Comparison of ENCODE assay signal across 9 cellular contexts in the genomic region with DNA sequence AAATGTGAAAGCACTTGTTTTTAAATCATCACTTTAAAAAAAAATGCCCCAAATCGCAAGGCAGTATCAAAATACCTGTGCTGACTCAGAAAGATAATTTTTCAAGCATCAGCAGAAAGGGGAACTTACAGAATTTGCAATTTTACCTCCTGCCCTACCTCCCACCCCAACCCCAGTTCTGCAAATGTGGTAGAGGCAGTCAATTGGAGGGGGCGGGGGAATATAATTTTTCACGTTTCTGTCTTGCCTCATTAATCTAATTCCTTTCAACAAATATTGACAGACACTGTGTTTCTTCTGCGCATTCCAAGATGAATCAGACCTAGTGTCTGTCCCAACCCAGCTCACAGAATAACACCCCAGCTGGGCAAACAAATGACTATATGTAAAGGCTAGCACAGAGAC.
DNase-seq lines count a peak whose midpoint lies in the region; ATAC-seq and TF ChIP-seq lines count a peak whose summit lies in the region.
"Had no signal": no experiment of that assay in that cellular context is flagged by ENCODE, and none has a peak within 500 bp of the region (broad histone marks: within the 10 kb centered on the region; RNA-seq: fewer than 3 reads in every experiment).

No MANE protein-coding gene starts in this region.

- TF ChIP-seq CTCF in GM10266 (IDR thresholded peaks at IDR 0.05; ENCODE audit: control insufficient read depth, insufficient read depth, low read depth, missing control alignments): no peak
- no peak for TF ChIP-seq CTCF in chondrocyte (IDR thresholded peaks at IDR 0.05)
- TF ChIP-seq CTCF in mesothelial cell of epicardium (IDR thresholded peaks at IDR 0.05; ENCODE audit: unreplicated experiment): no peak

- H3K9me3 Mint-ChIP-seq in chondrocyte (ENCODE audit: low read depth): no peaks in the 10 kb centered on the region
- no peaks in the 10 kb centered on the region for H3K9me3 Mint-ChIP-seq in mesothelial cell of epicardium

- H3K4me3 Mint-ChIP-seq in chondrocyte (ENCODE audit: unreplicated experiment): no peak overlapping the region
- H3K4me3 Mint-ChIP-seq in mesothelial cell of epicardium: no peak overlapping the region

- H3K27me3 Mint-ChIP-seq in chondrocyte (ENCODE audit: low read depth) (no peaks in the 10 kb centered on the region), mesothelial cell of epicardium (ENCODE audit: low read depth) (no peaks in the 10 kb centered on the region)

- H3K36me3 Mint-ChIP-seq in chondrocyte (ENCODE audit: low read depth): peaks cover 2% of the 10 kb centered on the region
- H3K36me3 Mint-ChIP-seq in mesothelial cell of epicardium: no peaks in the 10 kb centered on the region

- DNase-seq in GM10266 (ENCODE audit: extremely low spot score): peak; percentile 38
- DNase-seq in chondrocyte (ENCODE audit: low spot score): no peak
- DNase-seq in mesothelial cell of epicardium (ENCODE audit: low spot score in 2 of 2, unreplicated experiment in 2 of 2): no peak
- no peak for DNase-seq in midbrain (lab: John Stamatoyannopoulos, UW)
- DNase-seq in superior temporal gyrus (ENCODE audit: extremely low spot score): no peak
- no peak for DNase-seq in activated T-cell treated with anti-CD3 and anti-CD28 coated beads for 4 hours
- DNase-seq: pancreas had no signal

- H3K27ac Mint-ChIP-seq in chondrocyte (ENCODE audit: unreplicated experiment) (peak overlapping the region; percentile 80), mesothelial cell of epicardium (no peak overlapping the region)

- ATAC-seq in GM19395 (IDR thresholded peaks at IDR 0.05; ENCODE audit: unreplicated experiment): peak; percentile 73
- peak; percentile 66 for ATAC-seq in HG03159 (IDR thresholded peaks at IDR 0.05; ENCODE audit: unreplicated experiment)
- ATAC-seq: pancreas had no signal

- peaks cover 52% of the 10 kb centered on the region for H3K4me1 Mint-ChIP-seq in chondrocyte (ENCODE audit: low read depth)
- H3K4me1 Mint-ChIP-seq in mesothelial cell of epicardium: peaks cover 11% of the 10 kb centered on the region
